In the genomic region with DNA sequence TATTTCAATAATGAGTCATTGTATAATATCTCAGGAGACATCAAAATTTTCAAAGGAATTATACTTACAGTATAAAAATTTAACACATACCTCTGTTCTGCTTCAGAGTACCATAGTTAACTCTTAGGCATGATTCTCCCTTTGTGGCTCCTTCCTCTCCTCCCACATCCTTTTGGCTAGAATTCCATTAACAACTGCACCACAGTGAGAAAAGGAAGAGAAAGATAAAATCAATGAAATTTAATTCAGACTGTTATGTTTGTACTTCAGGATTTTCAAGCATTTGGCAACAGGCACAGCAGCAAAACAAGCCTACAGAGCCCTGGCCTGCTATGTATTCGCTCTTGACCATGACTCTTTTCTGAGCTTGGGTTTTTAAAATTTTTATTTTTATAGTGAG, we compare ENCODE assay signal across 1 cellular context.
TF ChIP-seq lines count a peak whose summit lies in the region.

No MANE protein-coding gene starts in this region.

TF ChIP-seq in IMR-90, 13 proteins besides CTCF, POLR2A, EP300 and RAD21:
- no peak for TF ChIP-seq FOS (IDR thresholded peaks at IDR 0.05; ENCODE audit: low read depth, low read length)
- no peak for TF ChIP-seq SMC3 (IDR thresholded peaks at IDR 0.05; ENCODE audit: low read depth, low read length)
- no peak for TF ChIP-seq RFX5 (IDR thresholded peaks at IDR 0.05; ENCODE audit: low read depth, low read length)
- TF ChIP-seq, protein P1, sequence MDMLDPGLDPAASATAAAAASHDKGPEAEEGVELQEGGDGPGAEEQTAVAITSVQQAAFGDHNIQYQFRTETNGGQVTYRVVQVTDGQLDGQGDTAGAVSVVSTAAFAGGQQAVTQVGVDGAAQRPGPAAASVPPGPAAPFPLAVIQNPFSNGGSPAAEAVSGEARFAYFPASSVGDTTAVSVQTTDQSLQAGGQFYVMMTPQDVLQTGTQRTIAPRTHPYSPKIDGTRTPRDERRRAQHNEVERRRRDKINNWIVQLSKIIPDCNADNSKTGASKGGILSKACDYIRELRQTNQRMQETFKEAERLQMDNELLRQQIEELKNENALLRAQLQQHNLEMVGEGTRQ (IDR thresholded peaks at IDR 0.05; ENCODE audit: low read depth, low read length), result no peak
- TF ChIP-seq MAFK (IDR thresholded peaks at IDR 0.05; ENCODE audit: low read depth, low read length), result no peak
- TF ChIP-seq, protein P2, sequence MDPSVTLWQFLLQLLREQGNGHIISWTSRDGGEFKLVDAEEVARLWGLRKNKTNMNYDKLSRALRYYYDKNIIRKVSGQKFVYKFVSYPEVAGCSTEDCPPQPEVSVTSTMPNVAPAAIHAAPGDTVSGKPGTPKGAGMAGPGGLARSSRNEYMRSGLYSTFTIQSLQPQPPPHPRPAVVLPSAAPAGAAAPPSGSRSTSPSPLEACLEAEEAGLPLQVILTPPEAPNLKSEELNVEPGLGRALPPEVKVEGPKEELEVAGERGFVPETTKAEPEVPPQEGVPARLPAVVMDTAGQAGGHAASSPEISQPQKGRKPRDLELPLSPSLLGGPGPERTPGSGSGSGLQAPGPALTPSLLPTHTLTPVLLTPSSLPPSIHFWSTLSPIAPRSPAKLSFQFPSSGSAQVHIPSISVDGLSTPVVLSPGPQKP (IDR thresholded peaks at IDR 0.05; ENCODE audit: borderline replicate concordance, low read depth, low read length), result no peak
- no peak for TF ChIP-seq NFE2L2 (IDR thresholded peaks at IDR 0.05; ENCODE audit: low read depth, low read length)
- no peak for TF ChIP-seq MAZ (IDR thresholded peaks at IDR 0.05; ENCODE audit: borderline replicate concordance, low read depth, low read length)
- TF ChIP-seq CEBPB (IDR thresholded peaks at IDR 0.05; ENCODE audit: low read depth, low read length), result no peak
- no peak for TF ChIP-seq CHD1 (IDR thresholded peaks at IDR 0.05; ENCODE audit: low read depth, low read length)
- TF ChIP-seq BHLHE40 (IDR thresholded peaks at IDR 0.05; ENCODE audit: low read depth, low read length), result no peak
- TF ChIP-seq RCOR1 (IDR thresholded peaks at IDR 0.05; ENCODE audit: insufficient replicate concordance, low read length), result no peak
- TF ChIP-seq MXI1 (IDR thresholded peaks at IDR 0.05; ENCODE audit: borderline replicate concordance, low read depth, low read length), result no peak
TF ChIP-seq in IMR-90: peak in this region for 0.
